In the genomic region with DNA sequence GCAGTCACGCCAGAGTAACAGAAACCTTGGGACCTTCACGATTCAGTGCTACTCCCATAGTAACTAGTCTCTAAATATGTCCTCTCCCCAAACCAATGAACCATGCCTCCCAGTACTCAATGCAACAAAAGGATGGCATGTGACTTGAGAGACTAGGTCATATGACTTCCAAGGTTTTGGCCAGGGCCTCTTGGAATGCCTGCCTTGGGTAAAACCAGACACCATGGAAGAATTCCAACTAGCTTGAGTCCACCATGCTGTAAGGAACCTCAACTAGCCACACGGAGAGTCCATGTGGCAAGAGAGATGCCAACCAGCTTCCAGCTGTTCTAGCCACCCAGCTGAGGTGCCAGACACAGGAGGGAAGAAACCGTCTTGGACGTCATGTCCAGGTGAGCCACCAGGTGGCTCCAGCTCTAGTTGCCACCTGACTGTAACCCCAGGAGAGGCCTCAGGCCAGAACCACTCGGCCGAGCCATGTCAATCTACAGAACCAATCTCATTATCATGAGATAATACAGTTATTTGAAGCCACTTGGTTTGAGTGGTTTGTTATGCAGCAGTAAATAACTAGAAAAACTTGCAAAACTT, we compare ENCODE assay signal across 1 cellular context.
TF ChIP-seq lines count a peak whose summit lies in the region.

No MANE protein-coding gene starts in this region.

TF ChIP-seq in K562, 482 proteins besides CTCF, POLR2A, EP300 and RAD21 (continued from another document and continues in another):
- TF ChIP-seq, protein P1, sequence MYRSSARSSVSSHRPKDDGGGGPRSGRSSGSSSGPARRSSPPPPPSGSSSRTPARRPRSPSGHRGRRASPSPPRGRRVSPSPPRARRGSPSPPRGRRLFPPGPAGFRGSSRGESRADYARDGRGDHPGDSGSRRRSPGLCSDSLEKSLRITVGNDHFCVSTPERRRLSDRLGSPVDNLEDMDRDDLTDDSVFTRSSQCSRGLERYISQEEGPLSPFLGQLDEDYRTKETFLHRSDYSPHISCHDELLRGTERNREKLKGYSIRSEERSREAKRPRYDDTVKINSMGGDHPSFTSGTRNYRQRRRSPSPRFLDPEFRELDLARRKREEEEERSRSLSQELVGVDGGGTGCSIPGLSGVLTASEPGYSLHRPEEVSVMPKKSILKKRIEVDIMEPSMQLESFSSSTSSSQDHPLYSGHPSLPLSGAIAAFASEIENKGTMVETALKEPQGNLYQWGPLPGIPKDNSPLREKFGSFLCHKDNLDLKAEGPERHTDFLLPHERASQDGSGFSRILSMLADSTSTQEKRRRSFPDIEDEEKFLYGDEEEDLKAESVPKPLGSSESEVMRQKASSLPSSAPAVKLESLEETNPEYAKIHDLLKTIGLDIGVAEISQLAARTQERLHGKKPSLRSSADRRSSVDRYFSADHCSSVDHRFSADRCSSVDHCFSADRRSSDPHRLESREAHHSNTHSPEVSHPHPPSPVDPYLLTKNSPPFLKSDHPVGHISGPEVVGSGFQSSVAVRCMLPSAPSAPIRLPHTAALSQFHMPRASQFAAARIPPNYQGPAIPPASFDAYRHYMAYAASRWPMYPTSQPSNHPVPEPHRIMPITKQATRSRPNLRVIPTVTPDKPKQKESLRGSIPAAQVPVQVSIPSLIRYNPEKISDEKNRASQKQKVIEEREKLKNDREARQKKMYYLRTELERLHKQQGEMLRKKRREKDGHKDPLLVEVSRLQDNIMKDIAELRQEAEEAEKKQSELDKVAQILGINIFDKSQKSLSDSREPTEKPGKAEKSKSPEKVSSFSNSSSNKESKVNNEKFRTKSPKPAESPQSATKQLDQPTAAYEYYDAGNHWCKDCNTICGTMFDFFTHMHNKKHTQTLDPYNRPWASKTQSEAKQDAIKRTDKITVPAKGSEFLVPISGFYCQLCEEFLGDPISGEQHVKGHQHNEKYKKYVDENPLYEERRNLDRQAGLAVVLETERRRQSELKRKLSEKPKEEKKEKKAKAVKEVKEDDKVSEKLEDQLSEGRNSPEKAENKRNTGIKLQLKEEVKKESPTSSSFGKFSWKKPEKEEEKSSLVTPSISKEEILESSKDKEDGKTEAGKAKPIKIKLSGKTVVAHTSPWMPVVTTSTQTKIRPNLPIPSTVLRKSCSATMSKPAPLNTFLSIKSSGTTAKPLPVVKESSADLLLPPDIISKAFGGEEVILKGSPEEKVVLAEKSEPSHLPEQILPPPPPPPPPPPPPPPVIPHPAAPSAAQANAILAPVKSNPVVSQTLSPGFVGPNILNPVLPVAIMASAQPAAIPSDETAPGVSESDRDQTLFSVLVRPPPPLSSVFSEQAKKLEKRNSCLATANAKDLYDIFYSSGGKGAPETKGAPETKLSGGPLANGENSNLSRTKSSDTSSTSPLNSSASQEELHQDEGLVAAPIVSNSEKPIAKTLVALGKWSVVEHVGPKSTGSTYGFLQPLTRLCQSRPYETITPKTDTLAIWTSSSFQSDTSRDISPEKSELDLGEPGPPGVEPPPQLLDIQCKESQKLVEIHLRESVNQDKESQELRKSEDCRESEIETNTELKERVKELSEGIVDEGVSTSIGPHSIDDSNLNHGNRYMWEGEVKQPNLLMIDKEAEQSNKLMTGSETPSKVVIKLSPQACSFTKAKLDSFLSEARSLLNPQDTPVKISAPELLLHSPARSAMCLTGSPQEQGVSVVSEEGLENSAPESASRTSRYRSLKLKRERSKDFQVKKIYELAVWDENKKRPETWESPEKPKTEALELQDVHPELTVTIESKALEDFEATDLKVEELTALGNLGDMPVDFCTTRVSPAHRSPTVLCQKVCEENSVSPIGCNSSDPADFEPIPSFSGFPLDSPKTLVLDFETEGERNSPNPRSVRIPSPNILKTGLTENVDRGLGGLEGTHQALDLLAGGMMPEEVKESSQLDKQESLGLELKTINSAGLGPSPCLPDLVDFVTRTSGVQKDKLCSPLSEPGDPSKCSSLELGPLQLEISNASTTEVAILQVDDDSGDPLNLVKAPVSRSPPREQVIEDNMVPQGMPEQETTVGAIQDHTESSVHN (IDR thresholded peaks at IDR 0.05; ENCODE audit: borderline replicate concordance in 1 of 2, low read depth in 1 of 2): no peak
- TF ChIP-seq OTX1 (CRISPR knock-in tag; IDR thresholded peaks at IDR 0.05): no peak
- no peak for TF ChIP-seq CBX1 (IDR thresholded peaks at IDR 0.05; ENCODE audit: low read depth)
- no peak for TF ChIP-seq NCOA4 (IDR thresholded peaks at IDR 0.05; ENCODE audit: partially characterized antibody)
- TF ChIP-seq POU5F1 (IDR thresholded peaks at IDR 0.05; ENCODE audit: borderline replicate concordance, low read depth, low read length, partially characterized antibody): no peak
- TF ChIP-seq YY1 (IDR thresholded peaks at IDR 0.05; ENCODE audit: borderline replicate concordance in 1 of 3, control insufficient read depth in 1 of 3, extremely low read depth in 1 of 3, insufficient read depth in 3 of 3, insufficient read length in 1 of 3, insufficient replicate concordance in 2 of 3, low read depth in 1 of 3, low read length in 2 of 3): peak in 1 of 3 experiments; percentile 9
- TF ChIP-seq CREM (IDR thresholded peaks at IDR 0.05; ENCODE audit: low read depth): 0 out of 2 replicates have a peak, but pooled peaks have one; percentile 17
- no peak for TF ChIP-seq ZNF785 (CRISPR knock-in tag; IDR thresholded peaks at IDR 0.05)
- TF ChIP-seq CCAR2 (IDR thresholded peaks at IDR 0.05; ENCODE audit: low read depth, low read length): no peak
- TF ChIP-seq, protein P2, sequence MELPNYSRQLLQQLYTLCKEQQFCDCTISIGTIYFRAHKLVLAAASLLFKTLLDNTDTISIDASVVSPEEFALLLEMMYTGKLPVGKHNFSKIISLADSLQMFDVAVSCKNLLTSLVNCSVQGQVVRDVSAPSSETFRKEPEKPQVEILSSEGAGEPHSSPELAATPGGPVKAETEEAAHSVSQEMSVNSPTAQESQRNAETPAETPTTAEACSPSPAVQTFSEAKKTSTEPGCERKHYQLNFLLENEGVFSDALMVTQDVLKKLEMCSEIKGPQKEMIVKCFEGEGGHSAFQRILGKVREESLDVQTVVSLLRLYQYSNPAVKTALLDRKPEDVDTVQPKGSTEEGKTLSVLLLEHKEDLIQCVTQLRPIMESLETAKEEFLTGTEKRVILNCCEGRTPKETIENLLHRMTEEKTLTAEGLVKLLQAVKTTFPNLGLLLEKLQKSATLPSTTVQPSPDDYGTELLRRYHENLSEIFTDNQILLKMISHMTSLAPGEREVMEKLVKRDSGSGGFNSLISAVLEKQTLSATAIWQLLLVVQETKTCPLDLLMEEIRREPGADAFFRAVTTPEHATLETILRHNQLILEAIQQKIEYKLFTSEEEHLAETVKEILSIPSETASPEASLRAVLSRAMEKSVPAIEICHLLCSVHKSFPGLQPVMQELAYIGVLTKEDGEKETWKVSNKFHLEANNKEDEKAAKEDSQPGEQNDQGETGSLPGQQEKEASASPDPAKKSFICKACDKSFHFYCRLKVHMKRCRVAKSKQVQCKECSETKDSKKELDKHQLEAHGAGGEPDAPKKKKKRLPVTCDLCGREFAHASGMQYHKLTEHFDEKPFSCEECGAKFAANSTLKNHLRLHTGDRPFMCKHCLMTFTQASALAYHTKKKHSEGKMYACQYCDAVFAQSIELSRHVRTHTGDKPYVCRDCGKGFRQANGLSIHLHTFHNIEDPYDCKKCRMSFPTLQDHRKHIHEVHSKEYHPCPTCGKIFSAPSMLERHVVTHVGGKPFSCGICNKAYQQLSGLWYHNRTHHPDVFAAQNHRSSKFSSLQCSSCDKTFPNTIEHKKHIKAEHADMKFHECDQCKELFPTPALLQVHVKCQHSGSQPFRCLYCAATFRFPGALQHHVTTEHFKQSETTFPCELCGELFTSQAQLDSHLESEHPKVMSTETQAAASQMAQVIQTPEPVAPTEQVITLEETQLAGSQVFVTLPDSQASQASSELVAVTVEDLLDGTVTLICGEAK (IDR thresholded peaks at IDR 0.05): no peak
- TF ChIP-seq, protein P2 (CRISPR knock-in tag; IDR thresholded peaks at IDR 0.05): no peak
- TF ChIP-seq MTA2 (IDR thresholded peaks at IDR 0.05; ENCODE audit: low read depth): no peak
- TF ChIP-seq KDM5B (IDR thresholded peaks at IDR 0.05; ENCODE audit: insufficient replicate concordance, low read depth, low read length): no peak
- TF ChIP-seq, protein P3, sequence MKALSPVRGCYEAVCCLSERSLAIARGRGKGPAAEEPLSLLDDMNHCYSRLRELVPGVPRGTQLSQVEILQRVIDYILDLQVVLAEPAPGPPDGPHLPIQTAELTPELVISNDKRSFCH (CRISPR knock-in tag; IDR thresholded peaks at IDR 0.05): no peak
- TF ChIP-seq, protein P3 (tag; IDR thresholded peaks at IDR 0.05): no peak
- TF ChIP-seq, protein P4, sequence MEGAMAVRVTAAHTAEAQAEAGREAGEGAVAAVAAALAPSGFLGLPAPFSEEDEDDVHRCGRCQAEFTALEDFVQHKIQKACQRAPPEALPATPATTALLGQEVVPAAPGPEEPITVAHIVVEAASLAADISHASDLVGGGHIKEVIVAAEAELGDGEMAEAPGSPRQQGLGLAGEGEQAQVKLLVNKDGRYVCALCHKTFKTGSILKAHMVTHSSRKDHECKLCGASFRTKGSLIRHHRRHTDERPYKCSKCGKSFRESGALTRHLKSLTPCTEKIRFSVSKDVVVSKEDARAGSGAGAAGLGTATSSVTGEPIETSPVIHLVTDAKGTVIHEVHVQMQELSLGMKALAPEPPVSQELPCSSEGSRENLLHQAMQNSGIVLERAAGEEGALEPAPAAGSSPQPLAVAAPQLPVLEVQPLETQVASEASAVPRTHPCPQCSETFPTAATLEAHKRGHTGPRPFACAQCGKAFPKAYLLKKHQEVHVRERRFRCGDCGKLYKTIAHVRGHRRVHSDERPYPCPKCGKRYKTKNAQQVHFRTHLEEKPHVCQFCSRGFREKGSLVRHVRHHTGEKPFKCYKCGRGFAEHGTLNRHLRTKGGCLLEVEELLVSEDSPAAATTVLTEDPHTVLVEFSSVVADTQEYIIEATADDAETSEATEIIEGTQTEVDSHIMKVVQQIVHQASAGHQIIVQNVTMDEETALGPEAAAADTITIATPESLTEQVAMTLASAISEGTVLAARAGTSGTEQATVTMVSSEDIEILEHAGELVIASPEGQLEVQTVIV (CRISPR knock-in tag; IDR thresholded peaks at IDR 0.05; ENCODE audit: borderline replicate concordance): no peak
- TF ChIP-seq ZNF431 (CRISPR knock-in tag; IDR thresholded peaks at IDR 0.05): no peak
- TF ChIP-seq TFAM (CRISPR knock-in tag; conservative IDR thresholded peaks at IDR 0.05): no peak
- no peak for TF ChIP-seq SRF (CRISPR knock-in tag; IDR thresholded peaks at IDR 0.05)
- peak; percentile 54; the same call in 1 of the 2 replicates for TF ChIP-seq RAD51 (IDR thresholded peaks at IDR 0.05; ENCODE audit: borderline replicate concordance, low read depth)
- TF ChIP-seq, protein P5, sequence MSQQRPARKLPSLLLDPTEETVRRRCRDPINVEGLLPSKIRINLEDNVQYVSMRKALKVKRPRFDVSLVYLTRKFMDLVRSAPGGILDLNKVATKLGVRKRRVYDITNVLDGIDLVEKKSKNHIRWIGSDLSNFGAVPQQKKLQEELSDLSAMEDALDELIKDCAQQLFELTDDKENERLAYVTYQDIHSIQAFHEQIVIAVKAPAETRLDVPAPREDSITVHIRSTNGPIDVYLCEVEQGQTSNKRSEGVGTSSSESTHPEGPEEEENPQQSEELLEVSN (IDR thresholded peaks at IDR 0.05; ENCODE audit: borderline replicate concordance in 1 of 2, extremely low read depth in 1 of 2, insufficient read depth in 1 of 2, insufficient read length in 1 of 2, low read depth in 1 of 2, low read length in 1 of 2, poor library complexity in 1 of 2, severe bottlenecking in 1 of 2): peak in 1 of 2 experiments; percentile 42
- TF ChIP-seq, protein P6, sequence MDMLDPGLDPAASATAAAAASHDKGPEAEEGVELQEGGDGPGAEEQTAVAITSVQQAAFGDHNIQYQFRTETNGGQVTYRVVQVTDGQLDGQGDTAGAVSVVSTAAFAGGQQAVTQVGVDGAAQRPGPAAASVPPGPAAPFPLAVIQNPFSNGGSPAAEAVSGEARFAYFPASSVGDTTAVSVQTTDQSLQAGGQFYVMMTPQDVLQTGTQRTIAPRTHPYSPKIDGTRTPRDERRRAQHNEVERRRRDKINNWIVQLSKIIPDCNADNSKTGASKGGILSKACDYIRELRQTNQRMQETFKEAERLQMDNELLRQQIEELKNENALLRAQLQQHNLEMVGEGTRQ (CRISPR knock-in tag; IDR thresholded peaks at IDR 0.05): no peak
- TF ChIP-seq ZNF764 (CRISPR knock-in tag; IDR thresholded peaks at IDR 0.05; ENCODE audit: low read depth): no peak
- TF ChIP-seq, protein P7, sequence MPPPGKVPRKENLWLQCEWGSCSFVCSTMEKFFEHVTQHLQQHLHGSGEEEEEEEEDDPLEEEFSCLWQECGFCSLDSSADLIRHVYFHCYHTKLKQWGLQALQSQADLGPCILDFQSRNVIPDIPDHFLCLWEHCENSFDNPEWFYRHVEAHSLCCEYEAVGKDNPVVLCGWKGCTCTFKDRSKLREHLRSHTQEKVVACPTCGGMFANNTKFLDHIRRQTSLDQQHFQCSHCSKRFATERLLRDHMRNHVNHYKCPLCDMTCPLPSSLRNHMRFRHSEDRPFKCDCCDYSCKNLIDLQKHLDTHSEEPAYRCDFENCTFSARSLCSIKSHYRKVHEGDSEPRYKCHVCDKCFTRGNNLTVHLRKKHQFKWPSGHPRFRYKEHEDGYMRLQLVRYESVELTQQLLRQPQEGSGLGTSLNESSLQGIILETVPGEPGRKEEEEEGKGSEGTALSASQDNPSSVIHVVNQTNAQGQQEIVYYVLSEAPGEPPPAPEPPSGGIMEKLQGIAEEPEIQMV (tag; conservative IDR thresholded peaks at IDR 0.05; ENCODE audit: low read depth): no peak
- TF ChIP-seq ZNF197 (CRISPR knock-in tag; IDR thresholded peaks at IDR 0.05; ENCODE audit: low read depth): no peak
- TF ChIP-seq TARDBP (IDR thresholded peaks at IDR 0.05): no peak
- TF ChIP-seq NFE2L1 (tag; IDR thresholded peaks at IDR 0.05; ENCODE audit: borderline replicate concordance, low read depth): no peak
- no peak for TF ChIP-seq TAF7 (tag; IDR thresholded peaks at IDR 0.05)
